ENCODE assay signal across 18 cellular contexts in genomic region chr5:127863161-127863560, GRCh38.
A peak's percentile ranks its signal among the peaks of the same experiment; 100 is the strongest.
DNase-seq lines count a peak whose midpoint lies in the region; ATAC-seq and TF ChIP-seq lines count a peak whose summit lies in the region.
"Had no signal": no experiment of that assay in that cellular context is flagged by ENCODE, and none has a peak within 500 bp of the region (broad histone marks: within the 10 kb centered on the region; RNA-seq: fewer than 3 reads in every experiment).

No MANE protein-coding gene starts in this region.

- intact Hi-C loops in adrenal gland (cut with DNase I) = loop anchor here in 1 of 2 donors (10.0 kb wide), 1 partner anchor 98 kb away; no protein-coding TSS in a partner anchor

- CTCF ChIA-PET in HEK293 (lab: Yijun Ruan, JAX) = interaction anchor here (0.7 to 1.3 kb wide), 2 partner anchors 15 to 373 kb away, joined by 3 to 5 read pairs; no protein-coding TSS in a partner anchor
- CTCF ChIA-PET in RWPE1 (lab: Yijun Ruan, JAX) = interaction anchor here (0.7 kb wide), 1 partner anchor 172 kb away, joined by 3 read pairs; no protein-coding TSS in a partner anchor

- H3K79me2 ChIP-seq in ACC112 (ENCODE audit: control insufficient read depth, insufficient read depth, low read length, unreplicated experiment) = no peaks in the 10 kb centered on the region

- no peak for ATAC-seq in HG03039 (IDR thresholded peaks at IDR 0.05; ENCODE audit: unreplicated experiment)
- ATAC-seq: SK-N-SH treated with all-trans-retinoic acid at 6 μM for 48 hours had no signal

- no peak for TF ChIP-seq CTCF in HEK293 (tag by site-specific recombination; IDR thresholded peaks at IDR 0.05)
- no peak for TF ChIP-seq CTCF in adrenal gland (IDR thresholded peaks at IDR 0.05)
- TF ChIP-seq CTCF in GM10266 (IDR thresholded peaks at IDR 0.05; ENCODE audit: control insufficient read depth, insufficient read depth, low read depth, missing control alignments) = no peak
- no peak for TF ChIP-seq CTCF in RWPE1 (conservative IDR thresholded peaks at IDR 0.05; ENCODE audit: low read depth)

- no peak overlapping the region for H2AFZ ChIP-seq in ACC112 (ENCODE audit: low read length, unreplicated experiment)

- no peaks in the 10 kb centered on the region for H3K36me3 ChIP-seq in ACC112 (ENCODE audit: insufficient read depth, low read length)
- no peaks in the 10 kb centered on the region for H3K36me3 ChIP-seq in HEK293 (ENCODE audit: control insufficient read depth in 2 of 2, insufficient read depth in 1 of 2, low read length in 2 of 2)
- no peaks in the 10 kb centered on the region for H3K36me3 ChIP-seq in adrenal gland (replicated peaks in 1 of 2)

- DNase-seq in adrenal gland (no peak), iris pigment epithelial cell (ENCODE audit: low read depth) (peak; percentile 55), GM10266 (ENCODE audit: extremely low spot score) (no peak), RWPE1 (ENCODE audit: low spot score) (no peak), RPMI8226 (no peak)
- DNase-seq: 8988T; Caco-2; CD4-positive, alpha-beta T cell; DMS153; NCI-H1092 treated with DMSO at 0.1 percent for 48 hours; NCI-H146; NCI-H2081 treated with DMSO at 0.1 percent for 48 hours; NCI-H446 treated with DMSO at 0.1 percent for 48 hours; SHP77 had no signal

- H3K9me3 ChIP-seq in HEK293 (ENCODE audit: control insufficient read depth, insufficient read depth, low read depth, low read length) (no peaks in the 10 kb centered on the region; the same call in 1 of the 2 replicates), adrenal gland (replicated peaks in 1 of 3) (no peaks in the 10 kb centered on the region)
- H3K9me3 ChIP-seq: Caco-2 had no signal

- POLR2A ChIA-PET in HEK293 (lab: Yijun Ruan, JAX) (no interaction called here), RWPE1 (lab: Yijun Ruan, JAX; ENCODE audit: low non-redundant PET) (no interaction called here)

- H3K4me1 ChIP-seq in ACC112 (ENCODE audit: control insufficient read depth, insufficient read depth, low read length, unreplicated experiment) (peaks cover 25% of the 10 kb centered on the region), HEK293 (ENCODE audit: control insufficient read depth, insufficient read depth, low read length) (peaks cover 4% of the 10 kb centered on the region), adrenal gland (replicated peaks in 1 of 2) (peaks cover 30 to 49% of the 10 kb centered on the region in 2 donors)

- H3K27ac ChIP-seq in ACC112 (ENCODE audit: low read depth, low read length) (peak overlapping the region; percentile 88), HEK293 (ENCODE audit: extremely low read depth, low read depth, low read length) (no peak overlapping the region), adrenal gland (peak overlapping the region; percentile 44 to 78 (median 74)), RWPE1 (no peak overlapping the region)

- H3K4me3 ChIP-seq in ACC112 (ENCODE audit: low read depth, low read length) (no peak overlapping the region), HEK293 (ENCODE audit: low read depth, low read length) (no peak overlapping the region), adrenal gland (no peak overlapping the region)

- H3K27me3 ChIP-seq in ACC112 (ENCODE audit: insufficient read depth, low read length) (no peaks in the 10 kb centered on the region), adrenal gland (no peaks in the 10 kb centered on the region)

- TF ChIP-seq POLR2A in adrenal gland (IDR thresholded peaks at IDR 0.05) = no peak

TF ChIP-seq in HEK293, 187 proteins besides CTCF, POLR2A, EP300 and RAD21:
- TF ChIP-seq ZNF664 (tag by site-specific recombination; IDR thresholded peaks at IDR 0.05) = peak; percentile 37; the same call in 1 of the 2 replicates
- TF ChIP-seq ZNF112 (tag by site-specific recombination; IDR thresholded peaks at IDR 0.05) = no peak
- TF ChIP-seq REPIN1 (tag by site-specific recombination; IDR thresholded peaks at IDR 0.05; ENCODE audit: low read depth) = no peak
- no peak for TF ChIP-seq ZNF645 (tag by site-specific recombination; IDR thresholded peaks at IDR 0.05)
- TF ChIP-seq, protein P1, sequence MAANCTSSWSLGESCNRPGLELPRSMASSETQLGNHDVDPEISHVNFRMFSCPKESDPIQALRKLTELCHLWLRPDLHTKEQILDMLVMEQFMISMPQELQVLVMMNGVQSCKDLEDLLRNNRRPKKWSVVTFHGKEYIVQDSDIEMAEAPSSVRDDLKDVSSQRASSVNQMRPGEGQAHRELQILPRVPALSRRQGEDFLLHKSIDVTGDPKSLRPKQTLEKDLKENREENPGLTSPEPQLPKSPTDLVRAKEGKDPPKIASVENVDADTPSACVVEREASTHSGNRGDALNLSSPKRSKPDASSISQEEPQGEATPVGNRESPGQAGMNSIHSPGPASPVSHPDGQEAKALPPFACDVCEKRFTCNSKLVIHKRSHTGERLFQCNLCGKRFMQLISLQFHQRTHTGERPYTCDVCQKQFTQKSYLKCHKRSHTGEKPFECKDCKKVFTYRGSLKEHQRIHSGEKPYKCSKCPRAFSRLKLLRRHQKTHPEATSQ (tag by site-specific recombination; IDR thresholded peaks at IDR 0.05) = no peak
- no peak for TF ChIP-seq ZSCAN30 (tag by site-specific recombination; IDR thresholded peaks at IDR 0.05)

Comparison
In these comparisons a context has a peak if more than half of its experiments do, and no peak if none do; other contexts are left out.
1. H3K27ac ChIP-seq: peak in ACC112 (single experiment) and adrenal gland (5 of 5); none in HEK293 (single experiment) and RWPE1 (single experiment).